Comparison of ENCODE assay signal across 18 cellular contexts in genomic region chr2:218867900-218868299, GRCh38. TPM values are rescaled to one million over a fixed set of nuclear protein-coding genes. Genes with fewer than 3 reads are reported as not detected.
DNase-seq lines count a peak whose midpoint lies in the region; ATAC-seq and TF ChIP-seq lines count a peak whose summit lies in the region.
"Had no signal": no experiment of that assay in that cellular context is flagged by ENCODE, and none has a peak within 500 bp of the region (broad histone marks: within the 10 kb centered on the region; RNA-seq: fewer than 3 reads in every experiment).

No MANE protein-coding gene starts in this region.

- no peak overlapping the region for H2AFZ ChIP-seq in neuronal stem cell (ENCODE audit: low read length)

- H3K14ac ChIP-seq in neuronal stem cell (ENCODE audit: low read length) = no peak overlapping the region

- POLR2A ChIA-PET in naive thymus-derived CD8-positive, alpha-beta T cell (lab: Charles Lee) = interaction anchor here (0.6 kb wide), 1 partner anchor 9 kb away, joined by 3 read pairs; no protein-coding TSS in a partner anchor

- peaks cover 0 to 2% (median 0%) of the 10 kb centered on the region in 9 donors for H3K9me3 Mint-ChIP-seq in naive thymus-derived CD8-positive, alpha-beta T cell
- H3K9me3 Mint-ChIP-seq: IgD-negative memory B cell had no signal

- H4K91ac ChIP-seq in neuronal stem cell (ENCODE audit: low read depth, low read length, poor library complexity) = no peak overlapping the region

- H3K27ac ChIP-seq in VCaP = peak overlapping the region; percentile 54
- H3K27ac ChIP-seq in neuronal stem cell (replicated peaks; ENCODE audit: low read length) = no peak overlapping the region
- peak overlapping the region in 1 of 4 donors; percentile 21 for H3K27ac ChIP-seq in esophagus squamous epithelium
- H3K27ac ChIP-seq: HL-60 had no signal

- no peak overlapping the region for H3K4me3 Mint-ChIP-seq in naive thymus-derived CD8-positive, alpha-beta T cell

- intact Hi-C loops in esophagus squamous epithelium (cut with DNase I) = no loop called here

- H3K9ac ChIP-seq in neuronal stem cell (ENCODE audit: low read depth, low read length, poor library complexity) = no peak overlapping the region

- no peak overlapping the region for H3K4ac ChIP-seq in neuronal stem cell (ENCODE audit: low read length)

- H2BK12ac ChIP-seq in neuronal stem cell (ENCODE audit: low read length) = no peak overlapping the region

- no peak overlapping the region for H2BK15ac ChIP-seq in neuronal stem cell (ENCODE audit: low read length)

- H3K36me3 ChIP-seq in BE2C (no peaks in the 10 kb centered on the region), neuronal stem cell (replicated peaks in 1 of 2; ENCODE audit: control insufficient read depth in 2 of 2, insufficient read depth in 2 of 2, low read length in 2 of 2) (no peaks in the 10 kb centered on the region), esophagus squamous epithelium (no peaks in the 10 kb centered on the region)

- ATAC-seq in GM18868 (IDR thresholded peaks at IDR 0.05; ENCODE audit: unreplicated experiment) = peak; percentile 51
- ATAC-seq in naive thymus-derived CD8-positive, alpha-beta T cell = no peak

- TF ChIP-seq POLR2A in esophagus squamous epithelium (IDR thresholded peaks at IDR 0.05) = no peak

- peak; percentile 78 for DNase-seq in BE2C
- DNase-seq in neuronal stem cell (ENCODE audit: low spot score) = no peak
- DNase-seq in HK-2 (ENCODE audit: unreplicated experiment) = no peak
- no peak for DNase-seq in amniotic stem cell (lab: John Stamatoyannopoulos, UW)
- DNase-seq in naive thymus-derived CD8-positive, alpha-beta T cell = no peak
- no peak for DNase-seq in esophagus squamous epithelium (lab: John Stamatoyannopoulos, UW)
- DNase-seq: COR-L47, EL, H9, Kasumi-1, MM.1S, NCI-H187 treated with DMSO at 0.1 percent for 48 hours, NCI-H526 treated with DMSO at 0.1 percent for 48 hours had no signal

- H3K4me3 ChIP-seq in BE2C (ENCODE audit: low read depth, low read length) = no peak overlapping the region
- no peak overlapping the region for H3K4me3 ChIP-seq in neuronal stem cell (ENCODE audit: low read length in 2 of 2)
- H3K4me3 ChIP-seq in esophagus squamous epithelium = no peak overlapping the region

- WGBS in neuronal stem cell (ENCODE audit: extremely low coverage in 2 of 2, insufficient read length in 2 of 2, insufficient replicate concordance in 1 of 2), 2 donors = no CpG with 5 or more reads among the region's 6 CpGs
- WGBS in esophagus squamous epithelium, 2 donors = 65 to 83% methylated on average over 3 of the region's 6 CpGs

- no peak overlapping the region for H3K23ac ChIP-seq in neuronal stem cell (ENCODE audit: low read depth, low read length, poor library complexity)

- H3K27me3 ChIP-seq in BE2C (no peaks in the 10 kb centered on the region), neuronal stem cell (ENCODE audit: control insufficient read depth in 3 of 3, insufficient read depth in 3 of 3, low read depth in 1 of 3, low read length in 3 of 3) (peaks cover 28 to 92% (median 76%) of the 10 kb centered on the region in 3 experiments), esophagus squamous epithelium (peaks cover 0 to 99% (median 2%) of the 10 kb centered on the region in 4 donors)

- no peak for TF ChIP-seq CTCF in BE2C (IDR thresholded peaks at IDR 0.05; ENCODE audit: low read depth, low read length)
- TF ChIP-seq CTCF in VCaP (conservative IDR thresholded peaks at IDR 0.05) = no peak
- TF ChIP-seq CTCF in esophagus squamous epithelium (IDR thresholded peaks at IDR 0.05) = no peak

- no peak overlapping the region for H2BK5ac ChIP-seq in neuronal stem cell (ENCODE audit: low read length)

- no peak overlapping the region for H3K27ac Mint-ChIP-seq in naive thymus-derived CD8-positive, alpha-beta T cell
- H3K27ac Mint-ChIP-seq: CD14-positive monocyte, H9, IgD-negative memory B cell had no signal

- H3K18ac ChIP-seq in neuronal stem cell (ENCODE audit: low read length) = no peak overlapping the region

- peaks cover 26% of the 10 kb centered on the region for H3K4me1 ChIP-seq in BE2C
- H3K4me1 ChIP-seq in neuronal stem cell (ENCODE audit: control insufficient read depth in 2 of 2, insufficient read depth in 1 of 2, low read depth in 1 of 2, low read length in 2 of 2) = no peaks in the 10 kb centered on the region
- H3K4me1 ChIP-seq in esophagus squamous epithelium = peaks cover 0 to 28% (median 0%) of the 10 kb centered on the region in 3 donors

- peaks cover 13 to 56% (median 30%) of the 10 kb centered on the region in 5 donors for H3K27me3 Mint-ChIP-seq in naive thymus-derived CD8-positive, alpha-beta T cell

- H3K4me1 Mint-ChIP-seq in naive thymus-derived CD8-positive, alpha-beta T cell = peaks cover 8 to 22% (median 19%) of the 10 kb centered on the region in 4 donors

- H3K9me3 ChIP-seq in BE2C (no peaks in the 10 kb centered on the region), neuronal stem cell (replicated peaks in 1 of 2; ENCODE audit: control insufficient read depth in 2 of 2, insufficient read depth in 1 of 2, low read depth in 1 of 2, low read length in 2 of 2) (peaks cover 0 to 8% of the 10 kb centered on the region in 2 donors), esophagus squamous epithelium (no peaks in the 10 kb centered on the region)

- no peaks in the 10 kb centered on the region for H3K79me1 ChIP-seq in neuronal stem cell (ENCODE audit: low read depth, low read length)

- no peak overlapping the region for H2AK5ac ChIP-seq in neuronal stem cell (ENCODE audit: low read depth, low read length)

- no peak overlapping the region for H3K4me2 ChIP-seq in neuronal stem cell (ENCODE audit: insufficient read depth, low read length, poor library complexity, severe bottlenecking)

- peaks cover 0 to under 1% (median 0%) of the 10 kb centered on the region in 3 donors for H3K36me3 Mint-ChIP-seq in naive thymus-derived CD8-positive, alpha-beta T cell

- peak overlapping the region; percentile 28 for H2BK120ac ChIP-seq in neuronal stem cell (ENCODE audit: low read depth, low read length)

- H4K8ac ChIP-seq in neuronal stem cell (ENCODE audit: low read depth, low read length) = no peak overlapping the region

RNA-seq across cellular contexts. Expression of gene WNT6, which starts 8.3 kb away (rescaled TPM):
- polyA plus RNA-seq in BE2C (2012; ENCODE audit: insufficient read depth, insufficient read length, low read depth) = 103 TPM
- polyA plus RNA-seq in neuronal stem cell (2013, experiment 1 of 2) = not detected
- 0.03 TPM for polyA plus RNA-seq in neuronal stem cell (2013, experiment 2 of 2)
- not detected for total RNA-seq in naive thymus-derived CD8-positive, alpha-beta T cell
- under 1 TPM in 1 of 3 donors, not detected in 2; 0.08 TPM for polyA plus RNA-seq in naive thymus-derived CD8-positive, alpha-beta T cell
- under 1 TPM in 2 of 4 donors, not detected in 2; 0.73 to 0.76 TPM for total RNA-seq in esophagus squamous epithelium
- total RNA-seq: H9 had no signal

RNA-seq across cellular contexts. Expression of gene WNT10A, which starts 12.8 kb away (rescaled TPM):
- 8.7 TPM for polyA plus RNA-seq in BE2C (2012; ENCODE audit: insufficient read depth, insufficient read length, low read depth)
- not detected for polyA plus RNA-seq in neuronal stem cell (2013, experiment 1 of 2)
- not detected for polyA plus RNA-seq in neuronal stem cell (2013, experiment 2 of 2)
- total RNA-seq in naive thymus-derived CD8-positive, alpha-beta T cell = 1 to 10 TPM; 1.7 to 1.8 TPM
- 1 to 10 TPM in 2 of 3 donors, under 1 TPM in 1; 0.53 to 1.2 (median 1.1) TPM for polyA plus RNA-seq in naive thymus-derived CD8-positive, alpha-beta T cell
- 10 to 100 TPM in 2 of 4 donors, 1 to 10 TPM in 2; 8.0 to 19.1 (median 11.9) TPM for total RNA-seq in esophagus squamous epithelium
- total RNA-seq: H9 had no signal
- polyA plus RNA-seq: CD14-positive monocyte had no signal

RNA-seq across cellular contexts. Expression of gene PRKAG3, which starts 36.3 kb away (rescaled TPM):
- not detected for polyA plus RNA-seq in BE2C (2012; ENCODE audit: insufficient read depth, insufficient read length, low read depth)
- polyA plus RNA-seq in neuronal stem cell (2013, experiment 1 of 2) = not detected
- not detected for polyA plus RNA-seq in neuronal stem cell (2013, experiment 2 of 2)
- not detected for total RNA-seq in naive thymus-derived CD8-positive, alpha-beta T cell
- polyA plus RNA-seq in naive thymus-derived CD8-positive, alpha-beta T cell = not detected
- not detected for total RNA-seq in esophagus squamous epithelium
- total RNA-seq: H9 had no signal
- polyA plus RNA-seq: CD14-positive monocyte, IgD-negative memory B cell had no signal
